ENCODE assay signal across 8 cellular contexts in genomic region chr17:82371333-82372062, GRCh38. TPM values are rescaled to one million over a fixed set of nuclear protein-coding genes. Genes with fewer than 3 reads are reported as not detected.
A peak's percentile ranks its signal among the peaks of the same experiment; 100 is the strongest.
DNase-seq lines count a peak whose midpoint lies in the region; ATAC-seq and TF ChIP-seq lines count a peak whose summit lies in the region.

TSS of gene UTS2R (plus strand) at chr17:82371765. CDS start at chr17:82374325, 2,560 bp downstream.

- H3K18ac ChIP-seq in IMR-90 (ENCODE audit: low read depth, low read length): no peak within 1 kb of the TSS

- no peak within 1 kb of the TSS for H3K27ac Mint-ChIP-seq in endodermal cell
- no peak within 1 kb of the TSS for H3K27ac Mint-ChIP-seq in natural killer cell treated with Interleukin-12 subunit alpha and Interleukin-12 subunit beta and Interleukin-15 and Interleukin-18, amount 100 ng/mL, for 72 hours

- CTCF ChIA-PET in IMR-90 (lab: Yijun Ruan, JAX): no interaction called here

- 3% methylated on average over 70 of the region's 91 CpGs; no CpG with 5 or more reads in 1 of the 2 experiments for WGBS in IMR-90 (ENCODE audit: extremely low coverage in 2 of 2, insufficient read length in 1 of 2), 2 experiments
- 10 to 11% methylated on average over 14 to 91 of the region's 91 CpGs for WGBS in endodermal cell (ENCODE audit: insufficient coverage in 1 of 2, insufficient read length in 1 of 2), 2 experiments

- H4K8ac ChIP-seq in IMR-90 (ENCODE audit: low read depth in 2 of 2, low read length in 2 of 2): no peak within 1 kb of the TSS

- H3K23ac ChIP-seq in IMR-90 (ENCODE audit: low read depth, low read length): no peak within 1 kb of the TSS

- no peak within 1 kb of the TSS for H2AK9ac ChIP-seq in IMR-90 (replicated peaks; ENCODE audit: low read depth, low read length, poor library complexity)

- H4K20me1 ChIP-seq in IMR-90 (ENCODE audit: insufficient read depth, low read length): no peaks in the 10 kb centered on the region

- H3K9me1 ChIP-seq in IMR-90 (ENCODE audit: insufficient read depth, low read length): no peaks in the 10 kb centered on the region

- no peak for TF ChIP-seq CTCF in BE2C (IDR thresholded peaks at IDR 0.05; ENCODE audit: low read depth, low read length)
- no peak for TF ChIP-seq CTCF in IMR-90 (conservative IDR thresholded peaks at IDR 0.05; ENCODE audit: low read depth, low read length)
- no peak for TF ChIP-seq CTCF in endodermal cell (conservative IDR thresholded peaks at IDR 0.05)

- peaks cover 48% of the 10 kb centered on the region for H3K27me3 Mint-ChIP-seq in endodermal cell (ENCODE audit: insufficient read depth)
- H3K27me3 Mint-ChIP-seq in natural killer cell treated with Interleukin-12 subunit alpha and Interleukin-12 subunit beta and Interleukin-15 and Interleukin-18, amount 100 ng/mL, for 72 hours: peaks cover 15 to 20% of the 10 kb centered on the region in 2 donors

- H2BK120ac ChIP-seq in IMR-90 (ENCODE audit: low read depth, low read length): no peak within 1 kb of the TSS

- dilution Hi-C loops in IMR-90 (cut with HindIII; ENCODE audit: low sequenced_read_pairs, unreplicated experiment): no loop called here

- no peaks in the 10 kb centered on the region for H3K36me3 Mint-ChIP-seq in endodermal cell (ENCODE audit: low read depth)
- no peaks in the 10 kb centered on the region for H3K36me3 Mint-ChIP-seq in natural killer cell treated with Interleukin-12 subunit alpha and Interleukin-12 subunit beta and Interleukin-15 and Interleukin-18, amount 100 ng/mL, for 72 hours

- ATAC-seq in IMR-90 (ENCODE audit: low read depth) (no peak), GM18870 (IDR thresholded peaks at IDR 0.05; ENCODE audit: unreplicated experiment) (no peak), GM21367 (IDR thresholded peaks at IDR 0.05; ENCODE audit: unreplicated experiment) (no peak), GM19395 (IDR thresholded peaks at IDR 0.05; ENCODE audit: unreplicated experiment) (no peak), HG03354 (IDR thresholded peaks at IDR 0.05; ENCODE audit: poor library complexity, severe bottlenecking, unreplicated experiment) (no peak)
- ATAC-seq in natural killer cell treated with Interleukin-12 subunit alpha and Interleukin-12 subunit beta and Interleukin-15 and Interleukin-18, amount 100 ng/mL, for 72 hours: no peak

- peak within 1 kb of the TSS; percentile 38; the same call in 1 of the 2 replicates for H3K4me2 ChIP-seq in IMR-90 (ENCODE audit: low read depth, low read length)

- no peak within 1 kb of the TSS for H3K56ac ChIP-seq in IMR-90 (ENCODE audit: extremely low read depth, insufficient read depth, low read length)

- H3K79me1 ChIP-seq in IMR-90 (ENCODE audit: low read depth in 1 of 2, low read length in 2 of 2): no peaks in the 10 kb centered on the region

- H2AK5ac ChIP-seq in IMR-90 (ENCODE audit: low read depth, low read length): no peak within 1 kb of the TSS

- H3K36me3 ChIP-seq in BE2C: no peaks in the 10 kb centered on the region
- H3K36me3 ChIP-seq in IMR-90 (ENCODE audit: control insufficient read depth, insufficient read depth, low read length): no peaks in the 10 kb centered on the region
- no peaks in the 10 kb centered on the region for H3K36me3 ChIP-seq in endodermal cell (ENCODE audit: control insufficient read depth, insufficient read depth, low read length)

- in situ Hi-C loops in IMR-90 (cut with MboI; ENCODE audit: low sequenced_read_pairs): no loop called here

- H2BK20ac ChIP-seq in IMR-90 (ENCODE audit: low read depth, low read length): no peak within 1 kb of the TSS

- peak within 1 kb of the TSS; percentile 8 for H3K4me3 ChIP-seq in BE2C (ENCODE audit: low read depth, low read length)
- peak within 1 kb of the TSS; percentile 7; the same call in 1 of the 2 replicates for H3K4me3 ChIP-seq in IMR-90 (ENCODE audit: insufficient read depth, low read depth, low read length)
- H3K4me3 ChIP-seq in endodermal cell (ENCODE audit: low read length): no peak within 1 kb of the TSS

- POLR2A ChIA-PET in IMR-90 (lab: Charles Lee; ENCODE audit: unreplicated experiment): no interaction called here

- no peak within 1 kb of the TSS for H3K4ac ChIP-seq in IMR-90 (ENCODE audit: low read depth, low read length)

- no peaks in the 10 kb centered on the region; the same call in 1 of the 2 replicates for H3K4me1 ChIP-seq in BE2C
- H3K4me1 ChIP-seq in IMR-90 (ENCODE audit: control insufficient read depth, insufficient read depth, low read length): no peaks in the 10 kb centered on the region
- H3K4me1 ChIP-seq in endodermal cell (ENCODE audit: control insufficient read depth, insufficient read depth, low read length): no peaks in the 10 kb centered on the region

- H3K4me1 Mint-ChIP-seq in endodermal cell: peaks cover 2% of the 10 kb centered on the region
- peaks cover 0 to 10% of the 10 kb centered on the region in 2 donors for H3K4me1 Mint-ChIP-seq in natural killer cell treated with Interleukin-12 subunit alpha and Interleukin-12 subunit beta and Interleukin-15 and Interleukin-18, amount 100 ng/mL, for 72 hours (ENCODE audit: low read depth in 2 of 2)

- intact Hi-C loops in IMR-90 (cut with micrococcal nuclease): no loop called here

- peak within 1 kb of the TSS; percentile 69 for H2AFZ ChIP-seq in IMR-90 (replicated peaks; ENCODE audit: low read length, poor library complexity)

- H3K27ac ChIP-seq in IMR-90 (ENCODE audit: insufficient read depth, low read length) (no peak within 1 kb of the TSS), endodermal cell (ENCODE audit: low read depth, low read length) (no peak within 1 kb of the TSS)

- no TSS peak for BruUV-seq in IMR-90 (replicated peaks; lab: Mats Ljungman, UMichigan)

- H3K14ac ChIP-seq in IMR-90 (replicated peaks; ENCODE audit: low read depth, low read length): no peak within 1 kb of the TSS

- no peak within 1 kb of the TSS for H3K9ac ChIP-seq in IMR-90 (ENCODE audit: low read depth, low read length)
- H3K9ac ChIP-seq in endodermal cell (ENCODE audit: extremely low read depth, low read length, poor library complexity, severe bottlenecking): no peak within 1 kb of the TSS

- no peak within 1 kb of the TSS for H4K91ac ChIP-seq in IMR-90 (ENCODE audit: insufficient read depth, low read depth, low read length)

- H3K9me3 Mint-ChIP-seq in endodermal cell: no peaks in the 10 kb centered on the region
- no peaks in the 10 kb centered on the region for H3K9me3 Mint-ChIP-seq in natural killer cell treated with Interleukin-12 subunit alpha and Interleukin-12 subunit beta and Interleukin-15 and Interleukin-18, amount 100 ng/mL, for 72 hours

- no peak for TF ChIP-seq POLR2A in IMR-90 (IDR thresholded peaks at IDR 0.05; ENCODE audit: low read depth, low read length)

- no peak within 1 kb of the TSS for H4K5ac ChIP-seq in IMR-90 (ENCODE audit: low read depth, low read length)

- H2BK5ac ChIP-seq in IMR-90 (ENCODE audit: low read depth, low read length, poor library complexity, severe bottlenecking): no peak within 1 kb of the TSS

- DNase-seq in BE2C (no peak), IMR-90 (no peak), endodermal cell (peak; percentile 83)
- peak; percentile 60 for DNase-seq in natural killer cell treated with Interleukin-12 subunit alpha and Interleukin-12 subunit beta and Interleukin-15 and Interleukin-18, amount 100 ng/mL, for 72 hours (ENCODE audit: low spot score)

- H3K9me3 ChIP-seq in BE2C (no peaks in the 10 kb centered on the region), IMR-90 (ENCODE audit: control insufficient read depth, insufficient read depth, low read length) (no peaks in the 10 kb centered on the region), endodermal cell (ENCODE audit: control insufficient read depth, low read length) (no peaks in the 10 kb centered on the region)

- peaks cover 44% of the 10 kb centered on the region for H3K27me3 ChIP-seq in BE2C
- H3K27me3 ChIP-seq in IMR-90 (ENCODE audit: control insufficient read depth, insufficient read depth, low read length): peaks cover 65% of the 10 kb centered on the region
- H3K27me3 ChIP-seq in endodermal cell (ENCODE audit: control insufficient read depth, insufficient read depth, low read length, poor library complexity, severe bottlenecking): peaks cover 28% of the 10 kb centered on the region

- H2BK15ac ChIP-seq in IMR-90 (ENCODE audit: low read depth, low read length): no peak within 1 kb of the TSS

- TF ChIP-seq RAD21 in IMR-90 (IDR thresholded peaks at IDR 0.05; ENCODE audit: low read length): no peak

- H3K4me3 Mint-ChIP-seq in endodermal cell: peak within 1 kb of the TSS; percentile 47
- peak within 1 kb of the TSS; percentile 43 for H3K4me3 Mint-ChIP-seq in natural killer cell treated with Interleukin-12 subunit alpha and Interleukin-12 subunit beta and Interleukin-15 and Interleukin-18, amount 100 ng/mL, for 72 hours

TF ChIP-seq in IMR-90, 13 proteins besides CTCF, POLR2A, EP300 and RAD21 (continues in another document):
- TF ChIP-seq FOS (IDR thresholded peaks at IDR 0.05; ENCODE audit: low read depth, low read length): no peak
- no peak for TF ChIP-seq RFX5 (IDR thresholded peaks at IDR 0.05; ENCODE audit: low read depth, low read length)
- no peak for TF ChIP-seq ELK1 (IDR thresholded peaks at IDR 0.05; ENCODE audit: borderline replicate concordance, low read depth, low read length)
- no peak for TF ChIP-seq BHLHE40 (IDR thresholded peaks at IDR 0.05; ENCODE audit: low read depth, low read length)
- no peak for TF ChIP-seq CHD1 (IDR thresholded peaks at IDR 0.05; ENCODE audit: low read depth, low read length)
- TF ChIP-seq RCOR1 (IDR thresholded peaks at IDR 0.05; ENCODE audit: insufficient replicate concordance, low read length): no peak
- no peak for TF ChIP-seq MAZ (IDR thresholded peaks at IDR 0.05; ENCODE audit: borderline replicate concordance, low read depth, low read length)

RNA-seq across cellular contexts. Expression of gene UTS2R, which starts in this region (rescaled TPM):
- 0.65 TPM for polyA plus RNA-seq in BE2C (2012; ENCODE audit: insufficient read depth, insufficient read length, low read depth)
- not detected in 2 replicates for total RNA-seq in IMR-90 (2012; rRNA removed)
- polyA plus RNA-seq in IMR-90 (2012; rRNA removed): not detected in 2 replicates
- polyA plus RNA-seq in IMR-90 (2012; cell fraction: cytosol; rRNA removed): not detected in 2 replicates
- not detected in 2 replicates for polyA plus RNA-seq in IMR-90 (2012; cell fraction: nucleus; rRNA removed; ENCODE audit: low replicate concordance)
- under 1 TPM in 1 of 2 donors, not detected in 1; 0.40 TPM for total RNA-seq in endodermal cell
- polyA plus RNA-seq in endodermal cell (2013, experiment 1 of 2): 0.53 TPM
- 0.54 TPM for polyA plus RNA-seq in endodermal cell (2013, experiment 2 of 2)
- total RNA-seq in natural killer cell treated with Interleukin-12 subunit alpha and Interleukin-12 subunit beta and Interleukin-15 and Interleukin-18, amount 100 ng/mL, for 72 hours: not detected

Comparison
In these comparisons a context has a peak if more than half of its experiments do, and no peak if none do; other contexts are left out.
1. Peak in DNase-seq in endodermal cell; RNA of the gene not detected or under 1 TPM.
2. Peak in DNase-seq in natural killer cell treated with Interleukin-12 subunit alpha and Interleukin-12 subunit beta and Interleukin-15 and Interleukin-18, amount 100 ng/mL, for 72 hours; RNA of the gene not detected or under 1 TPM.